8 cellular contexts compared by ENCODE assay signal in genomic region chr17:48841395-48841831, GRCh38. TPM values are rescaled to one million over a fixed set of nuclear protein-coding genes. Genes with fewer than 3 reads are reported as not detected.
DNase-seq lines count a peak whose midpoint lies in the region; ATAC-seq lines count a peak whose summit lies in the region.

No MANE protein-coding gene starts in this region.

- peaks cover 54 to 60% (median 54%) of the 10 kb centered on the region in 3 donors for H3K4me1 Mint-ChIP-seq in T-cell

- H2AFZ ChIP-seq in ACC112 (ENCODE audit: low read length, unreplicated experiment): peak overlapping the region; percentile 76

- 6 to 15% methylated on average over 3 of the region's 3 CpGs for WGBS in esophagus, 2 donors

- H3K27me3 ChIP-seq in ACC112 (ENCODE audit: insufficient read depth, low read length) (no peaks in the 10 kb centered on the region), esophagus (ENCODE audit: control insufficient read depth in 1 of 2, insufficient read depth in 2 of 2, low read length in 2 of 2) (no peaks in the 10 kb centered on the region)

- H3K9me3 Mint-ChIP-seq in T-cell: no peaks in the 10 kb centered on the region

- H3K27me3 Mint-ChIP-seq in T-cell: no peaks in the 10 kb centered on the region

- ATAC-seq in GM18861 (IDR thresholded peaks at IDR 0.05; ENCODE audit: unreplicated experiment): peak; percentile 75
- peak; percentile 82 for ATAC-seq in HG03095 (IDR thresholded peaks at IDR 0.05; ENCODE audit: unreplicated experiment)
- ATAC-seq in T-cell (replicated peaks in 1 of 4): peak; percentile 83 to 91 (median 89)
- no peak for ATAC-seq in HG03039 (IDR thresholded peaks at IDR 0.05; ENCODE audit: unreplicated experiment)

- H3K36me3 ChIP-seq in ACC112 (ENCODE audit: insufficient read depth, low read length) (peaks cover 9% of the 10 kb centered on the region), esophagus (ENCODE audit: control insufficient read depth in 2 of 2, insufficient read depth in 2 of 2, low read length in 1 of 2) (peaks cover 0 to 3% of the 10 kb centered on the region in 2 donors)

- peaks cover 28% of the 10 kb centered on the region for H3K79me2 ChIP-seq in ACC112 (ENCODE audit: control insufficient read depth, insufficient read depth, low read length, unreplicated experiment)

- H3K9me3 ChIP-seq in esophagus (ENCODE audit: control insufficient read depth in 2 of 2, insufficient read depth in 1 of 2, low read depth in 1 of 2, low read length in 1 of 2): no peaks in the 10 kb centered on the region

- H3K27ac ChIP-seq in ACC112 (ENCODE audit: low read depth, low read length): peak overlapping the region; percentile 95
- H3K27ac ChIP-seq in esophagus (ENCODE audit: low read depth in 2 of 2, low read length in 1 of 2): peak overlapping the region; percentile 85

- H3K36me3 Mint-ChIP-seq in T-cell: peaks cover 15% of the 10 kb centered on the region

- POLR2A ChIA-PET in T-cell (lab: Charles Lee): interaction anchor here (0.7 to 1.0 kb wide), 2 partner anchors 8 to 394 kb away, joined by 5 to 7 read pairs; no protein-coding TSS in a partner anchor

- peaks cover 36% of the 10 kb centered on the region for H3K4me1 ChIP-seq in ACC112 (ENCODE audit: control insufficient read depth, insufficient read depth, low read length, unreplicated experiment)
- H3K4me1 ChIP-seq in esophagus (ENCODE audit: control insufficient read depth in 2 of 2, insufficient read depth in 2 of 2, low read length in 1 of 2): peaks cover 0 to 6% of the 10 kb centered on the region in 2 donors

- H3K27ac Mint-ChIP-seq in T-cell: peak overlapping the region; percentile 90 to 96

- H3K4me3 Mint-ChIP-seq in T-cell: peak overlapping the region; percentile 71 to 74 (median 72)

- DNase-seq in T-cell: peak in 15 of 34 experiments; percentile 7 to 47 (median 21)
- DNase-seq in occipital lobe (lab: John Stamatoyannopoulos, UW): peak; percentile 10
- no peak for DNase-seq in amniotic stem cell (lab: John Stamatoyannopoulos, UW)

- H3K4me3 ChIP-seq in ACC112 (ENCODE audit: low read depth, low read length): peak overlapping the region; percentile 76
- peak overlapping the region in 1 of 2 donors; percentile 19 for H3K4me3 ChIP-seq in esophagus (ENCODE audit: low read depth in 1 of 2, low read length in 2 of 2)

- CTCF ChIA-PET in T-cell (lab: Charles Lee): interaction anchor here (0.6 to 1.9 kb wide), 10 partner anchors 11 to 584 kb away, joined by 3 to 15 read pairs (median 5); no protein-coding TSS in a partner anchor

RNA-seq across cellular contexts. Expression of gene CALCOCO2, which starts 10.6 kb away (rescaled TPM):
- total RNA-seq in T-cell: 100 to 1,000 TPM; 103 to 161 (median 129) TPM
- polyA plus RNA-seq in esophagus: 10 to 100 TPM; 38.8 to 57.5 TPM
- total RNA-seq in occipital lobe: 17.9 TPM

RNA-seq across cellular contexts. Expression of gene TTLL6, which starts 24.4 kb away (rescaled TPM):
- total RNA-seq in T-cell: not detected
- under 1 TPM; 0.02 to 0.05 TPM for polyA plus RNA-seq in esophagus
- 0.16 TPM for total RNA-seq in occipital lobe

RNA-seq across cellular contexts. Expression of gene ATP5MC1, which starts 51.2 kb away (rescaled TPM):
- total RNA-seq in T-cell (10 to 100 TPM; 29.3 to 45.9 (median 35.2) TPM), occipital lobe (19.0 TPM)
- polyA plus RNA-seq in esophagus: 100 to 1,000 TPM; 263 to 335 TPM
